Comparison of ENCODE assay signal across 9 cellular contexts in the genomic region with DNA sequence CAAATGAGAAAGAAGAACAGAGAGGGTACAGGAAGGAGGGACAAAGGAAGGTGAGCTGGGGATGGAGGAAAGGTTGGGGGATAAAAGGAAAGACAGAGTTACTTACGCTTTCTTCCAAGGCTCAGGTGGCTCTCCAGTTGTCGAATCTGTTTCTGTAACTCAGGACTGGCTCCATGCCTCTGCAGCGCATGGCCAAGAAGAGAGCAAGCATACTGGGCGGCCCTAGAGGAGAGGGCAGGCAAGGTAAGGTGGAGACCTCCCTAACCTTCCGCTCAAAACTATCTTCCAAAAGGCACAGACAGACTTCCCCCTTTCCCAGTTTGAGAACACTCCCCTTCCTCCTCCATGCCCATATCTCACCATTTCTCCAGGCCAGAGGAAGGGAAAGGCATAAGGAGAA. TPM values are rescaled to one million over a fixed set of nuclear protein-coding genes. Genes with fewer than 3 reads are reported as not detected.
DNase-seq lines count a peak whose midpoint lies in the region; ATAC-seq, FAIRE-seq and TF ChIP-seq lines count a peak whose summit lies in the region.
"Had no signal": no experiment of that assay in that cellular context is flagged by ENCODE, and none has a peak within 500 bp of the region (broad histone marks: within the 10 kb centered on the region; RNA-seq: fewer than 3 reads in every experiment).

No MANE protein-coding gene starts in this region.

- no peak for ATAC-seq in activated T-cell treated with anti-CD3 and anti-CD28 coated beads, Interleukin-2, amount 50 U/mL, for 4 hours
- no peak for ATAC-seq in HG03108 (IDR thresholded peaks at IDR 0.05; ENCODE audit: unreplicated experiment)
- no peak for ATAC-seq in HG02642 (IDR thresholded peaks at IDR 0.05; ENCODE audit: poor library complexity, unreplicated experiment)

- no peaks in the 10 kb centered on the region for H4K20me1 ChIP-seq in astrocyte (ENCODE audit: insufficient read depth, low read length)

- peaks cover 32% of the 10 kb centered on the region for H3K36me3 Mint-ChIP-seq in activated T-cell treated with anti-CD3 and anti-CD28 coated beads, Interleukin-2, amount 50 U/mL, for 4 hours (ENCODE audit: insufficient read depth)
- peaks cover 5% of the 10 kb centered on the region for H3K36me3 Mint-ChIP-seq in astrocyte (ENCODE audit: low read depth, unreplicated experiment)

- peak overlapping the region; percentile 94 for H3K4me3 Mint-ChIP-seq in activated T-cell treated with anti-CD3 and anti-CD28 coated beads, Interleukin-2, amount 50 U/mL, for 4 hours
- peak overlapping the region; percentile 89 for H3K4me3 Mint-ChIP-seq in astrocyte (ENCODE audit: unreplicated experiment)

- H3K27me3 ChIP-seq in astrocyte (ENCODE audit: insufficient read depth, low read length) (no peaks in the 10 kb centered on the region), tibial artery (no peaks in the 10 kb centered on the region)

- H3K36me3 ChIP-seq in astrocyte (ENCODE audit: insufficient read depth, low read length) (peaks cover 8% of the 10 kb centered on the region), tibial artery (peaks cover 28 to 41% (median 30%) of the 10 kb centered on the region in 3 donors)

- H3K4me1 ChIP-seq in astrocyte (ENCODE audit: insufficient read depth, low read length) = peaks cover 20% of the 10 kb centered on the region
- peaks cover 0 to 26% (median 22%) of the 10 kb centered on the region in 4 donors for H3K4me1 ChIP-seq in tibial artery

- no peak for FAIRE-seq in astrocyte (lab: Jason Lieb, UNC)

- no peak overlapping the region for H3K27ac Mint-ChIP-seq in astrocyte (ENCODE audit: unreplicated experiment)

- peaks cover 47% of the 10 kb centered on the region for H3K4me1 Mint-ChIP-seq in activated T-cell treated with anti-CD3 and anti-CD28 coated beads, Interleukin-2, amount 50 U/mL, for 4 hours (ENCODE audit: low read depth)
- H3K4me1 Mint-ChIP-seq in astrocyte (ENCODE audit: low read depth, unreplicated experiment) = peaks cover 15% of the 10 kb centered on the region

- no peak for TF ChIP-seq POLR2A in lower leg skin (IDR thresholded peaks at IDR 0.05)

- H3K9me3 ChIP-seq in astrocyte (ENCODE audit: insufficient read depth, low read depth, low read length) (no peaks in the 10 kb centered on the region), tibial artery (no peaks in the 10 kb centered on the region)

- peaks cover 14% of the 10 kb centered on the region for H3K79me2 ChIP-seq in astrocyte (ENCODE audit: insufficient read depth, low read length)

- intact Hi-C loops in lower leg skin (cut with DNase I; ENCODE audit: low total_unique reads) = loop anchor here (10.0 kb wide), 1 partner anchor 97 kb away; no protein-coding TSS in a partner anchor
- intact Hi-C loops in tibial artery (cut with DNase I; ENCODE audit: low total_unique reads) = loop anchor here (5.0 to 10.0 kb wide), 2 partner anchors 47 to 95 kb away; a partner anchor contains a TSS

- H3K27ac ChIP-seq in astrocyte (ENCODE audit: low read depth, low read length) (peak overlapping the region; percentile 90), tibial artery (peak overlapping the region; percentile 88 to 93)

- H3K4me2 ChIP-seq in astrocyte (ENCODE audit: low read length) = peak overlapping the region; percentile 99

- peak overlapping the region; percentile 85 for H2AFZ ChIP-seq in astrocyte (ENCODE audit: low read depth, low read length)

- DNase-seq in activated T-cell treated with anti-CD3 and anti-CD28 coated beads, Interleukin-2, amount 50 U/mL, for 4 hours = no peak
- DNase-seq in activated T-cell treated with anti-CD3 and anti-CD28 coated beads for 4 hours (no peak), astrocyte (ENCODE audit: low read depth) (no peak), lower leg skin (ENCODE audit: low spot score in 2 of 2) (no peak), tibial artery (no peak)
- DNase-seq in stimulated activated CD4-positive, alpha-beta T cell treated with anti-CD3 and anti-CD28 coated beads, Interleukin-4, amount 100 ng/mL, for 24 hours = no peak

- TF ChIP-seq CTCF in astrocyte (IDR thresholded peaks at IDR 0.05; ENCODE audit: insufficient read depth, low read depth, low read length) (no peak), lower leg skin (IDR thresholded peaks at IDR 0.05) (no peak), tibial artery (IDR thresholded peaks at IDR 0.05) (no peak)

- WGBS in lower leg skin, 2 donors = 38 to 69% methylated on average over 5 of the region's 5 CpGs

- H3K4me3 ChIP-seq in astrocyte (ENCODE audit: insufficient read depth, low read depth, low read length) (peak overlapping the region; percentile 92), lower leg skin (ENCODE audit: low read depth, poor library complexity, severe bottlenecking) (peak overlapping the region; percentile 52), tibial artery (peak overlapping the region; percentile 94 to 99)

- no peaks in the 10 kb centered on the region for H3K9me3 Mint-ChIP-seq in activated T-cell treated with anti-CD3 and anti-CD28 coated beads, Interleukin-2, amount 50 U/mL, for 4 hours
- no peaks in the 10 kb centered on the region for H3K9me3 Mint-ChIP-seq in astrocyte (ENCODE audit: unreplicated experiment)

- H3K27me3 Mint-ChIP-seq in activated T-cell treated with anti-CD3 and anti-CD28 coated beads, Interleukin-2, amount 50 U/mL, for 4 hours (ENCODE audit: low read depth) = no peaks in the 10 kb centered on the region
- H3K27me3 Mint-ChIP-seq in astrocyte (ENCODE audit: low read depth, unreplicated experiment) = no peaks in the 10 kb centered on the region

- H3K9ac ChIP-seq in astrocyte (ENCODE audit: low read length) = peak overlapping the region; percentile 90

RNA-seq across cellular contexts. Expression of a gene that starts 0.9 kb away (rescaled TPM):
- total RNA-seq in activated T-cell treated with anti-CD3 and anti-CD28 coated beads, Interleukin-2, amount 50 U/mL, for 4 hours = 10 to 100 TPM; 26.3 to 28.6 (median 28.0) TPM
- 19.9 and 20.7 TPM in 2 replicates for total RNA-seq in astrocyte
- total RNA-seq in lower leg skin = 10 to 100 TPM; 27.0 to 47.1 (median 30.2) TPM

RNA-seq across cellular contexts. Expression of a gene that starts 7.7 kb away (rescaled TPM):
- 1 to 10 TPM; 1.2 to 1.4 (median 1.2) TPM for total RNA-seq in activated T-cell treated with anti-CD3 and anti-CD28 coated beads, Interleukin-2, amount 50 U/mL, for 4 hours
- total RNA-seq in astrocyte (0.65 and 1.0 TPM in 2 replicates), lower leg skin (1 to 10 TPM; 1.8 to 3.6 (median 2.6) TPM)

RNA-seq across cellular contexts. Expression of a gene that starts 9.7 kb away (rescaled TPM):
- 100 to 1,000 TPM; 603 to 609 (median 606) TPM for total RNA-seq in activated T-cell treated with anti-CD3 and anti-CD28 coated beads, Interleukin-2, amount 50 U/mL, for 4 hours
- total RNA-seq in astrocyte = 157 and 177 TPM in 2 replicates
- total RNA-seq in lower leg skin = 100 to 1,000 TPM; 120 to 176 (median 149) TPM

RNA-seq across cellular contexts. Expression of a gene that starts 31.9 kb away (rescaled TPM):
- under 1 TPM; 0.05 to 0.42 (median 0.10) TPM for total RNA-seq in activated T-cell treated with anti-CD3 and anti-CD28 coated beads, Interleukin-2, amount 50 U/mL, for 4 hours
- total RNA-seq in astrocyte (0.07 and 0.16 TPM in 2 replicates), lower leg skin (10 to 100 TPM; 32.2 to 68.6 (median 48.4) TPM)
- total RNA-seq: Daoy had no signal

RNA-seq across cellular contexts. Expression of a gene that starts 40.2 kb away (rescaled TPM):
- total RNA-seq in activated T-cell treated with anti-CD3 and anti-CD28 coated beads, Interleukin-2, amount 50 U/mL, for 4 hours = 10 to 100 TPM; 40.7 to 43.3 (median 41.9) TPM
- total RNA-seq in astrocyte (35.4 and 37.2 TPM in 2 replicates), lower leg skin (10 to 100 TPM in 1 of 4 donors, 1 to 10 TPM in 3; 4.6 to 14.2 (median 7.7) TPM)
